In the genomic region with DNA sequence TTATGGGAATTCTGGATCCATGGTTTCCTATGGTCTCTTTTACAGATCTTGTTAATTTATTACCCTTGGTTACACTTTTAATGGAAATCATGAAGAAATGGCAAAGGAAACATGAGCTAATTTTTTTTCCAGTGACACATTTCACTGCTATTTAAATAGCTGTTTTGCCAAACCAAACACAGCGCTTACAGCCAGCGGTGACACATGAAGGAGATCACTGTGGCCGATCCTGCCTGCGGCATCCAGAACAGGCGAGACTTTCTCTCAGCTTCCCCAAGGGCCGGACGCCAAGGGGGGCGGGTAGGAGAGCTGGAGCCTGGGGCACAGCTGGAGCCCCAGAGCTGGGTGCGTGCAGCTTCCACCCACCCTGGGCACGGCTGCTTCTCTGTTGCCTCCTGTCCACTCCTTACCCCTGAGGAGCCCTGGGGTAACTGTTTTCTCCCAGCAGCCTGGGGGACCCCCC, we compare ENCODE assay signal across 10 cellular contexts.
DNase-seq lines count a peak whose midpoint lies in the region; TF ChIP-seq lines count a peak whose summit lies in the region.
"Had no signal": no experiment of that assay in that cellular context is flagged by ENCODE, and none has a peak within 500 bp of the region (broad histone marks: within the 10 kb centered on the region; RNA-seq: fewer than 3 reads in every experiment).

No MANE protein-coding gene starts in this region.

- peak overlapping the region in 1 of 2 donors; percentile 55 for H3K27ac ChIP-seq in prostate gland
- H3K27ac ChIP-seq: parathyroid adenoma had no signal

- no peak overlapping the region for H3K4me3 ChIP-seq in prostate gland

- H3K4me1 ChIP-seq in prostate gland (replicated peaks), result no peaks in the 10 kb centered on the region
- H3K4me1 ChIP-seq: parathyroid adenoma had no signal

- peak; percentile 40 for DNase-seq in CD1c-positive myeloid dendritic cell (ENCODE audit: extremely low spot score)
- peak; percentile 33 for DNase-seq in SK-MEL-5 (ENCODE audit: low read depth, low spot score)
- peak; percentile 86 for DNase-seq in globus pallidus (ENCODE audit: low spot score)
- peak; percentile 27 for DNase-seq in prostate gland (ENCODE audit: low spot score)
- no peak for DNase-seq in CD14-positive monocyte (ENCODE audit: low spot score)
- no peak for DNase-seq in activated T-cell treated with anti-CD3 and anti-CD28 coated beads, Interleukin-2, amount 50 U/mL, for 1 hour
- no peak for DNase-seq in NK-92 (lab: John Stamatoyannopoulos, UW; ENCODE audit: unreplicated experiment)
- no peak for DNase-seq in activated T-cell treated with anti-CD3 and anti-CD28 coated beads, Interleukin-2, amount 50 U/mL, for 48 hours

- intact Hi-C loops in prostate gland (cut with DNase I), result loop anchor here (5.0 to 10.0 kb wide), 4 partner anchors 34 to 118 kb away; a partner anchor contains a TSS
- intact Hi-C loops in CD14-positive monocyte (cut with micrococcal nuclease), result no loop called here

- no peaks in the 10 kb centered on the region for H3K9me3 ChIP-seq in prostate gland

- H3K36me3 ChIP-seq in prostate gland, result no peaks in the 10 kb centered on the region

- no peak for TF ChIP-seq CTCF in prostate gland (IDR thresholded peaks at IDR 0.05)
- TF ChIP-seq CTCF in CD14-positive monocyte (IDR thresholded peaks at IDR 0.05), result no peak

- H3K36me3 Mint-ChIP-seq in CD14-positive monocyte, result no peaks in the 10 kb centered on the region

- H3K9me3 Mint-ChIP-seq in CD14-positive monocyte, result peaks cover 0 to 2% (median 0%) of the 10 kb centered on the region in 7 donors
- H3K9me3 Mint-ChIP-seq: T-helper 1 cell treated with Interleukin-12 subunit alpha and Interleukin-12 subunit beta and Interleukin-4 antibody, amounts not matched to agents 30 μg/mL and 1 μg/mL, for 36 hours had no signal

- H3K27ac Mint-ChIP-seq in CD14-positive monocyte, result peak overlapping the region in 2 of 7 donors; percentile 28 to 65
- H3K27ac Mint-ChIP-seq: T-helper 1 cell treated with Interleukin-12 subunit alpha and Interleukin-12 subunit beta and Interleukin-4 antibody, amounts not matched to agents 30 μg/mL and 1 μg/mL, for 36 hours had no signal

- TF ChIP-seq POLR2A in prostate gland (IDR thresholded peaks at IDR 0.05), result no peak

- peaks cover 7% of the 10 kb centered on the region for H3K4me1 Mint-ChIP-seq in CD14-positive monocyte

- in situ Hi-C loops in SK-MEL-5 (cut with HindIII; ENCODE audit: low pct_unique_long_range_greater_than_20kb, low sequenced_read_pairs), result no loop called here

- WGBS in prostate gland, result 13% methylated on average over 10 of the region's 10 CpGs

- no peaks in the 10 kb centered on the region for H3K27me3 ChIP-seq in prostate gland (replicated peaks; ENCODE audit: insufficient read depth)

- no peak overlapping the region for H3K4me3 Mint-ChIP-seq in CD14-positive monocyte
- H3K4me3 Mint-ChIP-seq: T-helper 1 cell treated with Interleukin-12 subunit alpha and Interleukin-12 subunit beta and Interleukin-4 antibody, amounts not matched to agents 30 μg/mL and 1 μg/mL, for 36 hours had no signal

- peaks cover 0 to 9% (median 4%) of the 10 kb centered on the region in 3 donors for H3K27me3 Mint-ChIP-seq in CD14-positive monocyte (ENCODE audit: low read depth in 3 of 3)

Comparison
In these comparisons a context has a peak if more than half of its experiments do, and no peak if none do; other contexts are left out.
1. DNase-seq: peak in CD1c-positive myeloid dendritic cell (single experiment), SK-MEL-5 (single experiment), globus pallidus (single experiment) and prostate gland (single experiment); none in CD14-positive monocyte (single experiment), activated T-cell treated with anti-CD3 and anti-CD28 coated beads, Interleukin-2, amount 50 U/mL, for 1 hour (single experiment), NK-92 (single experiment) and activated T-cell treated with anti-CD3 and anti-CD28 coated beads, Interleukin-2, amount 50 U/mL, for 48 hours (0 of 2).